8 cellular contexts compared by ENCODE assay signal in genomic region chr10:103592186-103593021, GRCh38.
DNase-seq lines count a peak whose midpoint lies in the region; ATAC-seq and TF ChIP-seq lines count a peak whose summit lies in the region.

No MANE protein-coding gene starts in this region.

- peaks cover 9% of the 10 kb centered on the region for H3K4me1 ChIP-seq in adipocyte (ENCODE audit: control insufficient read depth, insufficient read depth, low read length)

- H3K36me3 Mint-ChIP-seq in HFFc6 (ENCODE audit: low read depth), result peaks cover 9% of the 10 kb centered on the region; the same call in 1 of the 2 replicates

- H3K9me3 Mint-ChIP-seq in HFFc6, result peaks cover 6% of the 10 kb centered on the region

- no peak overlapping the region for H3K4me3 ChIP-seq in adipocyte (ENCODE audit: low read length)

- peaks cover 3% of the 10 kb centered on the region for H3K36me3 ChIP-seq in adipocyte (ENCODE audit: control insufficient read depth, insufficient read depth, low read length, severe bottlenecking)

- no peaks in the 10 kb centered on the region; the same call in 1 of the 2 replicates for H3K4me1 Mint-ChIP-seq in HFFc6 (ENCODE audit: low read depth)

- H3K4me3 Mint-ChIP-seq in HFFc6, result peak overlapping the region; percentile 5; the same call in 1 of the 2 replicates

- peak; percentile 0 for DNase-seq in NCI-H1105 treated with DMSO at 0.1 percent for 48 hours (lab: John Stamatoyannopoulos, UW)
- no peak for DNase-seq in NCI-H1105 (lab: John Stamatoyannopoulos, UW)
- DNase-seq in HFFc6, result no peak
- DNase-seq in RKO (ENCODE audit: low spot score), result peak; percentile 43
- peak; percentile 57 for DNase-seq in adipocyte (ENCODE audit: low read depth)
- peak; percentile 77 for DNase-seq in islet precursor cell
- DNase-seq in stimulated activated CD4-positive, alpha-beta T cell treated with anti-CD3 and anti-CD28 coated beads, TNF-alpha, amount 100 ng/mL, for 48 hours (ENCODE audit: low read depth in 3 of 3), result peak in 2 of 3 donors; percentile 31 to 32

- no peak overlapping the region for H3K9ac ChIP-seq in adipocyte (ENCODE audit: low read length)

- TF ChIP-seq CTCF in HFFc6 (IDR thresholded peaks at IDR 0.05), result peak; percentile 83

- no peak overlapping the region for H3K27ac Mint-ChIP-seq in HFFc6

- H3K9me3 ChIP-seq in adipocyte (ENCODE audit: control insufficient read depth, low read length), result peaks cover 4% of the 10 kb centered on the region

- peaks cover 24% of the 10 kb centered on the region for H3K27me3 Mint-ChIP-seq in HFFc6 (ENCODE audit: insufficient read depth)

- H3K27me3 ChIP-seq in adipocyte (replicated peaks; ENCODE audit: control insufficient read depth, insufficient read depth, low read length), result no peaks in the 10 kb centered on the region

- ATAC-seq in GM18861 (IDR thresholded peaks at IDR 0.05; ENCODE audit: unreplicated experiment), result no peak

Comparison
In these comparisons a context has a peak if more than half of its experiments do, and no peak if none do; other contexts are left out.
1. DNase-seq: peak in NCI-H1105 treated with DMSO at 0.1 percent for 48 hours (single experiment), RKO (single experiment), adipocyte (single experiment), islet precursor cell (single experiment) and stimulated activated CD4-positive, alpha-beta T cell treated with anti-CD3 and anti-CD28 coated beads, TNF-alpha, amount 100 ng/mL, for 48 hours (2 of 3); none in NCI-H1105 (single experiment) and HFFc6 (single experiment).